Comparison of ENCODE assay signal across 8 cellular contexts in genomic region chr10:119315128-119316001, GRCh38.
DNase-seq lines count a peak whose midpoint lies in the region; ATAC-seq, FAIRE-seq and TF ChIP-seq lines count a peak whose summit lies in the region.

No MANE protein-coding gene starts in this region.

- no peak for FAIRE-seq in H1 (lab: Jason Lieb, UNC)

- H3K36me3 ChIP-seq in MG63 (no peaks in the 10 kb centered on the region), H1 (ENCODE audit: control insufficient read depth in 2 of 4, insufficient read depth in 4 of 4, low read length in 3 of 4) (no peaks in the 10 kb centered on the region), osteoblast (ENCODE audit: insufficient read depth, low read length) (no peaks in the 10 kb centered on the region), upper lobe of right lung (no peaks in the 10 kb centered on the region)

- no peak for ATAC-seq in upper lobe of right lung

- no peaks in the 10 kb centered on the region for H3K79me1 ChIP-seq in H1 (ENCODE audit: low read depth, low read length)

- H3K4me1 ChIP-seq in H1 (replicated peaks in 1 of 4; ENCODE audit: control insufficient read depth in 3 of 4, insufficient read depth in 4 of 4, low read length in 3 of 4) (peaks cover 12 to 33% (median 23%) of the 10 kb centered on the region in 4 experiments), osteoblast (ENCODE audit: insufficient read depth, low read length) (peaks cover 30% of the 10 kb centered on the region), upper lobe of right lung (peaks cover 48% of the 10 kb centered on the region)

- intact Hi-C loops in upper lobe of right lung (cut with DNase I), result no loop called here

- CTCF ChIA-PET in H1 (lab: Charles Lee; ENCODE audit: partially characterized antibody), result interaction anchor here (1.0 to 1.7 kb wide), 4 partner anchors 10 to 130 kb away, joined by 3 to 5 read pairs (median 3); no protein-coding TSS in a partner anchor

- H2BK15ac ChIP-seq in H1 (ENCODE audit: low read length), result peak overlapping the region; percentile 36; the same call in 1 of the 2 replicates

- DNase-seq in GM04503 (ENCODE audit: low read depth) (peak; percentile 65), GOT3 (lab: John Stamatoyannopoulos, UW) (peak; percentile 26), MG63 (peak; percentile 92), H1 (ENCODE audit: low read depth in 1 of 2, low spot score in 2 of 2) (no peak), osteoblast (ENCODE audit: insufficient read length, low spot score, missing footprints) (peak; percentile 97), upper lobe of right lung (no peak), NCI-H2196 (lab: John Stamatoyannopoulos, UW; ENCODE audit: unreplicated experiment) (no peak)
- peak; percentile 78 to 85 for DNase-seq in activated CD4-positive, alpha-beta T cell treated with anti-CD3 and anti-CD28 coated beads, Interleukin-2, amount 50 U/mL, for 48 hours

- peaks cover 0 to 5% of the 10 kb centered on the region in 2 experiments for H4K20me1 ChIP-seq in H1 (replicated peaks in 1 of 2; ENCODE audit: control insufficient read depth in 1 of 2, insufficient read depth in 2 of 2, low read length in 2 of 2)
- H4K20me1 ChIP-seq in osteoblast (ENCODE audit: insufficient read depth, low read length), result no peaks in the 10 kb centered on the region

- no peak for TF ChIP-seq EP300 in H1 (IDR thresholded peaks at IDR 0.05; ENCODE audit: borderline replicate concordance in 1 of 2, low read depth in 2 of 2, low read length in 2 of 2)

- TF ChIP-seq RAD21 in H1 (IDR thresholded peaks at IDR 0.05 in 1 of 2, conservative IDR thresholded peaks at IDR 0.05 in 1 of 2; ENCODE audit: low read depth in 2 of 2, low read length in 2 of 2), result no peak

- H3K14ac ChIP-seq in H1 (ENCODE audit: insufficient read length), result no peak overlapping the region

- no peaks in the 10 kb centered on the region for H3K27me3 ChIP-seq in MG63
- no peaks in the 10 kb centered on the region for H3K27me3 ChIP-seq in H1 (replicated peaks in 1 of 4; ENCODE audit: control insufficient read depth in 3 of 4, extremely low read depth in 1 of 4, insufficient read depth in 3 of 4, low read length in 3 of 4)
- H3K27me3 ChIP-seq in osteoblast (ENCODE audit: insufficient read depth, low read length), result no peaks in the 10 kb centered on the region
- H3K27me3 ChIP-seq in upper lobe of right lung, result no peaks in the 10 kb centered on the region

- no peaks in the 10 kb centered on the region for H3K79me2 ChIP-seq in H1 (ENCODE audit: control insufficient read depth in 1 of 2, insufficient read depth in 2 of 2, low read length in 2 of 2)
- peaks cover 4% of the 10 kb centered on the region for H3K79me2 ChIP-seq in osteoblast (ENCODE audit: insufficient read depth, low read length)

- H2BK120ac ChIP-seq in H1 (replicated peaks; ENCODE audit: low read depth, low read length), result no peak overlapping the region

- no peak overlapping the region for H3K9ac ChIP-seq in H1 (replicated peaks in 1 of 4; ENCODE audit: extremely low read depth in 1 of 4, low read depth in 3 of 4, low read length in 3 of 4)

- peak overlapping the region; percentile 3; the same call in 1 of the 2 replicates for H4K8ac ChIP-seq in H1 (ENCODE audit: extremely low read depth, insufficient read depth, low read length)

- no peak overlapping the region for H4K5ac ChIP-seq in H1 (ENCODE audit: insufficient read length, low read depth, low read length)

- H4K91ac ChIP-seq in H1 (replicated peaks; ENCODE audit: insufficient read length, low read length), result no peak overlapping the region

- H3K4me2 ChIP-seq in H1 (ENCODE audit: insufficient read depth in 1 of 2, low read depth in 2 of 2, low read length in 2 of 2) (peak overlapping the region in 1 of 2 experiments; percentile 28; a peak in 1 of 4 replicates), osteoblast (ENCODE audit: insufficient read depth, low read length) (peak overlapping the region; percentile 68)

- H3K4me3 ChIP-seq in MG63, result no peak overlapping the region
- H3K4me3 ChIP-seq in H1 (ENCODE audit: extremely low read depth in 1 of 4, insufficient read depth in 2 of 4, low read depth in 3 of 4, low read length in 4 of 4), result no peak overlapping the region; a peak in 1 of 8 replicates
- peak overlapping the region; percentile 5 for H3K4me3 ChIP-seq in osteoblast (ENCODE audit: insufficient read depth, low read length)
- H3K4me3 ChIP-seq in upper lobe of right lung, result no peak overlapping the region

- no peak overlapping the region for H3K4ac ChIP-seq in H1 (replicated peaks; ENCODE audit: insufficient read length, low read depth, low read length)

- no peaks in the 10 kb centered on the region for H3K9me3 ChIP-seq in MG63
- no peaks in the 10 kb centered on the region for H3K9me3 ChIP-seq in H1 (ENCODE audit: insufficient read depth in 2 of 2, low read depth in 1 of 2, low read length in 1 of 2)
- no peaks in the 10 kb centered on the region for H3K9me3 ChIP-seq in osteoblast (ENCODE audit: low read depth, low read length)
- H3K9me3 ChIP-seq in upper lobe of right lung, result no peaks in the 10 kb centered on the region

- H2AFZ ChIP-seq in H1 (ENCODE audit: low read length), result no peak overlapping the region
- peak overlapping the region; percentile 85 for H2AFZ ChIP-seq in osteoblast (ENCODE audit: low read length)

- H3K23ac ChIP-seq in H1 (ENCODE audit: insufficient read length), result no peak overlapping the region

- H2AK5ac ChIP-seq in H1 (ENCODE audit: low read depth, low read length), result no peak overlapping the region; the same call in 1 of the 2 replicates

- peak overlapping the region; percentile 32; the same call in 1 of the 2 replicates for H2BK5ac ChIP-seq in H1 (ENCODE audit: low read depth, low read length)

- POLR2A ChIA-PET in H1 (lab: Charles Lee; ENCODE audit: partially characterized antibody), result interaction anchor here (0.9 to 1.2 kb wide), 2 partner anchors 8 to 13 kb away, joined by 3 read pairs; no protein-coding TSS in a partner anchor

- H3K27ac ChIP-seq in H1 (ENCODE audit: low read depth, low read length), result no peak overlapping the region
- H3K27ac ChIP-seq in osteoblast (ENCODE audit: low read depth, low read length), result peak overlapping the region; percentile 97
- peak overlapping the region; percentile 30 for H3K27ac ChIP-seq in upper lobe of right lung

- 67% methylated on average over 13 of the region's 16 CpGs; no CpG with 5 or more reads in 1 of the 2 experiments for WGBS in H1 (ENCODE audit: extremely low coverage in 1 of 2, insufficient coverage in 1 of 2, insufficient read length in 1 of 2, insufficient replicate concordance in 2 of 2, low coverage in 1 of 2, low lambda C conversion rate in 2 of 2, missing lambda C conversion rate in 1 of 2), 2 experiments

- peaks cover 6% of the 10 kb centered on the region; the same call in 1 of the 2 replicates for H3K23me2 ChIP-seq in H1 (ENCODE audit: low read depth, low read length)

- no peak for TF ChIP-seq CTCF in H1 (IDR thresholded peaks at IDR 0.05; ENCODE audit: control extremely low read depth in 1 of 3, insufficient read depth in 1 of 3, low read depth in 1 of 3, low read length in 3 of 3)
- TF ChIP-seq CTCF in osteoblast (IDR thresholded peaks at IDR 0.05; ENCODE audit: extremely low read depth, low read depth, low read length), result no peak
- TF ChIP-seq CTCF in upper lobe of right lung (IDR thresholded peaks at IDR 0.05), result no peak

- H3K56ac ChIP-seq in H1 (replicated peaks; ENCODE audit: insufficient read length, low read depth, low read length), result no peak overlapping the region

- H2BK12ac ChIP-seq in H1 (ENCODE audit: low read depth, low read length), result peak overlapping the region; percentile 98; the same call in 1 of the 2 replicates

- TF ChIP-seq POLR2A in H1 (IDR thresholded peaks at IDR 0.05; ENCODE audit: control extremely low read depth in 1 of 2, low read depth in 2 of 2, low read length in 2 of 2), result no peak

- H2BK20ac ChIP-seq in H1 (ENCODE audit: low read length), result peak overlapping the region; percentile 56; the same call in 1 of the 2 replicates

- H3K18ac ChIP-seq in H1 (ENCODE audit: extremely low read depth, low read length), result peak overlapping the region; percentile 51

TF ChIP-seq in H1, 55 proteins besides CTCF, POLR2A, EP300 and RAD21:
- TF ChIP-seq JUND (IDR thresholded peaks at IDR 0.05; ENCODE audit: low read length), result peak; percentile 90; the same call in 1 of the 2 replicates
- TF ChIP-seq JUN (IDR thresholded peaks at IDR 0.05; ENCODE audit: low read depth, low read length), result peak; percentile 65; the same call in 1 of the 2 replicates
- no peak for TF ChIP-seq PHF8 (conservative IDR thresholded peaks at IDR 0.05; ENCODE audit: low read depth, low read length)

Comparison
In these comparisons a context has a peak if more than half of its experiments do, and no peak if none do; other contexts are left out.
1. DNase-seq: peak in GM04503 (single experiment), GOT3 (single experiment), MG63 (single experiment), activated CD4-positive, alpha-beta T cell treated with anti-CD3 and anti-CD28 coated beads, Interleukin-2, amount 50 U/mL, for 48 hours (2 of 2) and osteoblast (single experiment); none in H1 (0 of 2), upper lobe of right lung (single experiment) and NCI-H2196 (single experiment).